ENCODE assay signal across 8 cellular contexts in the genomic region with DNA sequence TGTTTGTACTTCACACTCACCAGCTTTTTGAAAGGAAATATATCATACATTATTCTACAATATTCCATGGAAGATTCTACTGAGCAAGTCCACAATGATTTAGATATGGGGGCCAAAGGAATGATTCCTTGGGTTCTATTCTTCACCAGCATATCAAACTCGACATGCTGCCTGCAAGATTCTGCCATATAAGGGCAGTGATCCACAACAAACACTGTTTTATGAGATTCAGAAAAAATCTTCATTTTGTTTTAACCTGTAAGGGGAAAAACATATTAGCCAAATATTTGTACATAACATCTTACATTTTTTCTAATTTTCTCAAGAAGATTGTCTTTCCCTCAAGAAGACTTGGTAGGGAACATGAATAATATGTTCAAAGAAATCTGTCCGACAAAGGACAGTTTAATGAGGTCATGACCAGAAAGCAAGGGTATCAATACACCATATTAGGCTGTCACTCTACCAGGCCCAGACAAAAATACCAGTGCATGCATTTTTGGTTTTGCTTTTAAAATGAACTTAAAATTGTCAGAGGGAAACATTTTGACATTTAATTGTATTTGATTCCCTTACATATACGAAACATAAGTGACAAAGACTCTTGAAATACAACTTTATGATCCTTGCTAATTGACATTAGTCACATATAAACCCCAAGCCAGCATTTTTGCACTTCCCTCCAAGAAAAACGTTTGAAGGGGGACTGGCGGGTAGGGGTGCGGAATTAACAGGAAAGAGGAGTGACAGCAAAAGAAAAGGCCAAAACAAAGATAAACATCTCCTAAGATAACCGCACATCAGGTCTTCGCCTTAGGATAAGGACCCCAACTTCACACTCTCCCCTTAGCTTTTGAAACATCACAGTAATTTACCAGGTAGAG. TPM values are rescaled to one million over a fixed set of nuclear protein-coding genes. Genes with fewer than 3 reads are reported as not detected.
A peak's percentile ranks its signal among the peaks of the same experiment; 100 is the strongest.
DNase-seq lines count a peak whose midpoint lies in the region; ATAC-seq and TF ChIP-seq lines count a peak whose summit lies in the region.

No MANE protein-coding gene starts in this region.

- DNase-seq in BE2C (no peak), HT-29 (ENCODE audit: low spot score) (peak; percentile 22), adipocyte (ENCODE audit: low read depth) (peak; percentile 38), right lobe of liver (no peak), upper lobe of left lung (no peak)
- DNase-seq in stimulated activated CD4-positive, alpha-beta T cell treated with anti-CD3 and anti-CD28 coated beads, Interleukin-1b, Interleukin-23, amount 100 ng/mL, for 48 hours = no peak
- no peak for DNase-seq in effector CD4-positive, alpha-beta T cell

- 17% methylated on average over 8 of the region's 8 CpGs for WGBS in right lobe of liver (ENCODE audit: insufficient coverage, low coverage, low lambda C conversion rate, missing lambda C conversion rate)
- 14 to 15% methylated on average over 8 of the region's 8 CpGs for WGBS in upper lobe of left lung, 2 donors

- TF ChIP-seq EP300 in upper lobe of left lung (IDR thresholded peaks at IDR 0.05) = no peak

- H3K36me3 ChIP-seq in BE2C = no peaks in the 10 kb centered on the region
- peaks cover 11% of the 10 kb centered on the region for H3K36me3 ChIP-seq in adipocyte (ENCODE audit: control insufficient read depth, insufficient read depth, low read length, severe bottlenecking)
- H3K36me3 ChIP-seq in right lobe of liver = peaks cover 0 to 3% (median 0%) of the 10 kb centered on the region in 4 donors
- H3K36me3 ChIP-seq in upper lobe of left lung = no peaks in the 10 kb centered on the region

- H3K4me1 ChIP-seq in BE2C (no peaks in the 10 kb centered on the region; the same call in 1 of the 2 replicates), adipocyte (ENCODE audit: control insufficient read depth, insufficient read depth, low read length) (peaks cover 48% of the 10 kb centered on the region), right lobe of liver (peaks cover 0 to 29% (median 9%) of the 10 kb centered on the region in 4 donors), upper lobe of left lung (peaks cover 33 to 49% (median 39%) of the 10 kb centered on the region in 4 donors)

- no peak for ATAC-seq in right lobe of liver
- ATAC-seq in upper lobe of left lung (ENCODE audit: low FRiP score in 2 of 2) = no peak
- no peak for ATAC-seq in HG03025 (IDR thresholded peaks at IDR 0.05; ENCODE audit: low FRiP score, unreplicated experiment)

- H3K9ac ChIP-seq in adipocyte (ENCODE audit: low read length) = peak overlapping the region; percentile 99

- no peak for TF ChIP-seq CTCF in BE2C (IDR thresholded peaks at IDR 0.05; ENCODE audit: low read depth, low read length)
- TF ChIP-seq CTCF in right lobe of liver (IDR thresholded peaks at IDR 0.05) = no peak
- no peak for TF ChIP-seq CTCF in upper lobe of left lung (IDR thresholded peaks at IDR 0.05)

- H3K9me3 ChIP-seq in BE2C (no peaks in the 10 kb centered on the region), adipocyte (ENCODE audit: control insufficient read depth, low read length) (no peaks in the 10 kb centered on the region), right lobe of liver (no peaks in the 10 kb centered on the region), upper lobe of left lung (no peaks in the 10 kb centered on the region)

- peak overlapping the region; percentile 97 for H3K4me3 ChIP-seq in BE2C (ENCODE audit: low read depth, low read length)
- peak overlapping the region; percentile 100 for H3K4me3 ChIP-seq in adipocyte (ENCODE audit: low read length)
- peak overlapping the region; percentile 87 to 94 (median 90) for H3K4me3 ChIP-seq in right lobe of liver
- peak overlapping the region; percentile 39 to 93 (median 82) for H3K4me3 ChIP-seq in upper lobe of left lung

- H3K27me3 ChIP-seq in BE2C = no peaks in the 10 kb centered on the region
- no peaks in the 10 kb centered on the region for H3K27me3 ChIP-seq in adipocyte (replicated peaks; ENCODE audit: control insufficient read depth, insufficient read depth, low read length)
- H3K27me3 ChIP-seq in right lobe of liver = no peaks in the 10 kb centered on the region
- H3K27me3 ChIP-seq in upper lobe of left lung = no peaks in the 10 kb centered on the region

- TF ChIP-seq POLR2A in right lobe of liver (IDR thresholded peaks at IDR 0.05) (no peak), upper lobe of left lung (IDR thresholded peaks at IDR 0.05) (no peak)

- intact Hi-C loops in right lobe of liver (cut with DNase I) = loop anchor here in 1 of 2 donors (10.0 kb wide), 1 partner anchor 78 kb away; the partner anchor contains the start of gene TM7SF3

- H3K27ac ChIP-seq in right lobe of liver (peak overlapping the region in 2 of 3 donors; percentile 92 to 93), upper lobe of left lung (peak overlapping the region; percentile 90 to 98 (median 96))

RNA-seq across cellular contexts. Expression of gene INTS13, which starts 1.0 kb away (rescaled TPM):
- 18.9 TPM for polyA plus RNA-seq in BE2C (2012; ENCODE audit: insufficient read depth, insufficient read length, low read depth)
- total RNA-seq in HT-29 (2014; rRNA removed; shearing (Covaris generic)) = 22.9 and 23.7 TPM in 2 replicates
- total RNA-seq in right lobe of liver = 10 to 100 TPM in 2 of 6 experiments, 1 to 10 TPM in 4; 6.2 to 17.2 (median 9.1) TPM
- total RNA-seq in upper lobe of left lung = 10 to 100 TPM in 4 of 6 donors, 1 to 10 TPM in 2; 7.2 to 16.8 (median 11.5) TPM

RNA-seq across cellular contexts. Expression of gene FGFR1OP2, which starts 1.5 kb away (rescaled TPM):
- polyA plus RNA-seq in BE2C (2012; ENCODE audit: insufficient read depth, insufficient read length, low read depth) = 30.2 TPM
- 24.7 and 30.5 TPM in 2 replicates for total RNA-seq in HT-29 (2014; rRNA removed; shearing (Covaris generic))
- 10 to 100 TPM; 13.3 to 29.6 (median 20.1) TPM for total RNA-seq in right lobe of liver
- 10 to 100 TPM; 30.3 to 89.7 (median 53.7) TPM for total RNA-seq in upper lobe of left lung

Comparison
In these comparisons a context has a peak if more than half of its experiments do, and no peak if none do; other contexts are left out.
1. DNase-seq: peak in HT-29 (single experiment) and adipocyte (single experiment); none in BE2C (single experiment), right lobe of liver (0 of 3), upper lobe of left lung (0 of 2), stimulated activated CD4-positive, alpha-beta T cell treated with anti-CD3 and anti-CD28 coated beads, Interleukin-1b, Interleukin-23, amount 100 ng/mL, for 48 hours (single experiment) and effector CD4-positive, alpha-beta T cell (single experiment).
2. Peak in every context shown above with its lines, with median percentiles within 50 percentile points of each other: H3K4me3 ChIP-seq.